In the genomic region with DNA sequence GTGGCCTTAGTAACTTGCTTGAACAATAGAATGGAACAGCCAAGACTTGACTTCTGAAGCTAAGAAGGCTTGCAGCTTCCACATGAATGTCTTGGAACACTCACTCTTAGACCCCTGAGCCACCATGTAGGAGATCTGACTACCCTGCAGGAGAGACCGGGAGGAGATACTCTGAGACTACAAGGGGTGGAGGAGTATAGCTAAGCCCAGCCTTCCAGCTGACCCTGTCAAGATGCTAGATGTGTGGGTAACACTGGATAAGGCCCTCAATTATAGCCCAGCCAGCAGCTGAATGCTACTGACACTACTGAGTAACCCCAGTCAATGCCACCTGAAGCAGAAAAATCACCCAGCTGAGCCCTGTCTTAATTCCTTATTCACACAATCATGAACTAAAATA, we compare ENCODE assay signal across 7 cellular contexts.
"Had no signal": no experiment of that assay in that cellular context is flagged by ENCODE, and none has a peak within 500 bp of the region (broad histone marks: within the 10 kb centered on the region; RNA-seq: fewer than 3 reads in every experiment).

No MANE protein-coding gene starts in this region.

- H3K4me3 ChIP-seq: GM23338 had no signal

- DNase-seq: H9, HCEC 1CT had no signal

- FAIRE-seq: H1, H54, HepG2 had no signal

- ATAC-seq: GM23338, HepG2 had no signal

- H3K27ac ChIP-seq: HL-60 had no signal
